In genomic region chr17:27756467-27757371, GRCh38 we compare ENCODE assay signal across 9 cellular contexts. TPM values are rescaled to one million over a fixed set of nuclear protein-coding genes. Genes with fewer than 3 reads are reported as not detected.
A peak's percentile ranks its signal among the peaks of the same experiment; 100 is the strongest.
DNase-seq lines count a peak whose midpoint lies in the region; ATAC-seq and TF ChIP-seq lines count a peak whose summit lies in the region.
"Had no signal": no experiment of that assay in that cellular context is flagged by ENCODE, and none has a peak within 500 bp of the region (broad histone marks: within the 10 kb centered on the region; RNA-seq: fewer than 3 reads in every experiment).

No MANE protein-coding gene starts in this region.

- WGBS in transverse colon (ENCODE audit: low coverage in 1 of 2), 2 donors: 73 to 74% methylated on average over 4 to 17 of the region's 17 CpGs

- DNase-seq in NCI-H2107 (lab: John Stamatoyannopoulos, UW) (peak; percentile 20), NCI-H2107 treated with DMSO at 0.1 percent for 48 hours (lab: John Stamatoyannopoulos, UW; ENCODE audit: unreplicated experiment) (no peak), NAMALWA (ENCODE audit: low spot score) (peak; percentile 73), epithelial cell of esophagus (ENCODE audit: low read depth) (peak; percentile 57), neural crest cell (ENCODE audit: low read depth, low spot score) (peak; percentile 68), transverse colon (peak; percentile 68)
- peak; percentile 79 for DNase-seq in activated CD8-positive, alpha-beta T cell treated with anti-CD3 and anti-CD28 coated beads for 36 hours

- no peak overlapping the region for H3K27ac Mint-ChIP-seq in activated CD8-positive, alpha-beta T cell treated with anti-CD3 and anti-CD28 coated beads for 36 hours
- no peak overlapping the region for H3K27ac Mint-ChIP-seq in neural crest cell (ENCODE audit: unreplicated experiment)

- no peaks in the 10 kb centered on the region for H3K4me1 Mint-ChIP-seq in activated CD8-positive, alpha-beta T cell treated with anti-CD3 and anti-CD28 coated beads for 36 hours (ENCODE audit: low read depth)
- no peaks in the 10 kb centered on the region for H3K4me1 Mint-ChIP-seq in neural crest cell

- H3K27ac ChIP-seq in transverse colon: no peak overlapping the region
- H3K27ac ChIP-seq: epithelial cell of prostate had no signal

- no peaks in the 10 kb centered on the region for H3K9me3 Mint-ChIP-seq in activated CD8-positive, alpha-beta T cell treated with anti-CD3 and anti-CD28 coated beads for 36 hours
- H3K9me3 Mint-ChIP-seq in neural crest cell: no peaks in the 10 kb centered on the region

- in situ Hi-C loops in transverse colon (cut with MboI; ENCODE audit: low pct_ligation_motif_present in 1 of 4, low pct_unique_long_range_greater_than_20kb in 1 of 4, low sequenced_read_pairs in 3 of 4): loop anchor here in 1 of 4 donors (25.0 kb wide), 1 partner anchor 394 kb away; no protein-coding TSS in a partner anchor

- H3K4me3 Mint-ChIP-seq in activated CD8-positive, alpha-beta T cell treated with anti-CD3 and anti-CD28 coated beads for 36 hours: no peak overlapping the region
- H3K4me3 Mint-ChIP-seq in neural crest cell: no peak overlapping the region

- TF ChIP-seq POLR2A in transverse colon (IDR thresholded peaks at IDR 0.05): no peak

- no peaks in the 10 kb centered on the region for H3K27me3 Mint-ChIP-seq in activated CD8-positive, alpha-beta T cell treated with anti-CD3 and anti-CD28 coated beads for 36 hours
- no peaks in the 10 kb centered on the region for H3K27me3 Mint-ChIP-seq in neural crest cell (ENCODE audit: low read depth)

- TF ChIP-seq CTCF in activated CD8-positive, alpha-beta T cell treated with anti-CD3 and anti-CD28 coated beads for 36 hours (IDR thresholded peaks at IDR 0.05): peak; percentile 93
- TF ChIP-seq CTCF in epithelial cell of esophagus (IDR thresholded peaks at IDR 0.05; ENCODE audit: insufficient read depth, low read depth, low read length, missing control alignments) (peak; percentile 81), neural crest cell (conservative IDR thresholded peaks at IDR 0.05) (peak; percentile 95), transverse colon (IDR thresholded peaks at IDR 0.05) (peak; percentile 85 to 95 (median 89))

- H3K4me3 ChIP-seq in epithelial cell of esophagus (ENCODE audit: low read length): no peak overlapping the region
- H3K4me3 ChIP-seq in transverse colon: no peak overlapping the region

- POLR2A ChIA-PET in activated CD8-positive, alpha-beta T cell treated with anti-CD3 and anti-CD28 coated beads for 36 hours (lab: Charles Lee): no interaction called here

- H3K36me3 Mint-ChIP-seq in activated CD8-positive, alpha-beta T cell treated with anti-CD3 and anti-CD28 coated beads for 36 hours (ENCODE audit: low read depth): no peaks in the 10 kb centered on the region
- no peaks in the 10 kb centered on the region for H3K36me3 Mint-ChIP-seq in neural crest cell (ENCODE audit: low read depth)

- H3K4me1 ChIP-seq in transverse colon: no peaks in the 10 kb centered on the region

- no peak for TF ChIP-seq EP300 in transverse colon (IDR thresholded peaks at IDR 0.05; ENCODE audit: low read depth)

- no peaks in the 10 kb centered on the region for H3K27me3 ChIP-seq in transverse colon

- intact Hi-C loops in activated CD8-positive, alpha-beta T cell treated with anti-CD3 and anti-CD28 coated beads for 36 hours (cut with micrococcal nuclease): loop anchor here (2.0 kb wide), 1 partner anchor 102 kb away; no protein-coding TSS in a partner anchor
- intact Hi-C loops in transverse colon (cut with DNase I; ENCODE audit: low total_unique reads): loop anchor here (5.0 kb wide), 1 partner anchor 104 kb away; no protein-coding TSS in a partner anchor

- peak; percentile 71 for ATAC-seq in activated CD8-positive, alpha-beta T cell treated with anti-CD3 and anti-CD28 coated beads for 36 hours
- ATAC-seq in GM21367 (IDR thresholded peaks at IDR 0.05; ENCODE audit: unreplicated experiment): no peak

- CTCF ChIA-PET in activated CD8-positive, alpha-beta T cell treated with anti-CD3 and anti-CD28 coated beads for 36 hours (lab: Charles Lee): interaction anchor here (0.5 to 5.9 kb wide), 29 partner anchors 11 to 561 kb away, joined by 3 to 82 read pairs (median 4); partner anchors contain the start of gene LYRM9

- H3K36me3 ChIP-seq in transverse colon: no peaks in the 10 kb centered on the region

- H3K9me3 ChIP-seq in transverse colon: no peaks in the 10 kb centered on the region

RNA-seq across cellular contexts. Expression of gene NOS2, which starts 43.6 kb away (rescaled TPM):
- total RNA-seq in activated CD8-positive, alpha-beta T cell treated with anti-CD3 and anti-CD28 coated beads for 36 hours: not detected
- total RNA-seq in neural crest cell (0.66 and 0.91 TPM in 2 replicates), transverse colon (10 to 100 TPM in 1 of 4 donors, 1 to 10 TPM in 2, under 1 TPM in 1; 0.40 to 20.3 (median 2.2) TPM)
